In the genomic region with DNA sequence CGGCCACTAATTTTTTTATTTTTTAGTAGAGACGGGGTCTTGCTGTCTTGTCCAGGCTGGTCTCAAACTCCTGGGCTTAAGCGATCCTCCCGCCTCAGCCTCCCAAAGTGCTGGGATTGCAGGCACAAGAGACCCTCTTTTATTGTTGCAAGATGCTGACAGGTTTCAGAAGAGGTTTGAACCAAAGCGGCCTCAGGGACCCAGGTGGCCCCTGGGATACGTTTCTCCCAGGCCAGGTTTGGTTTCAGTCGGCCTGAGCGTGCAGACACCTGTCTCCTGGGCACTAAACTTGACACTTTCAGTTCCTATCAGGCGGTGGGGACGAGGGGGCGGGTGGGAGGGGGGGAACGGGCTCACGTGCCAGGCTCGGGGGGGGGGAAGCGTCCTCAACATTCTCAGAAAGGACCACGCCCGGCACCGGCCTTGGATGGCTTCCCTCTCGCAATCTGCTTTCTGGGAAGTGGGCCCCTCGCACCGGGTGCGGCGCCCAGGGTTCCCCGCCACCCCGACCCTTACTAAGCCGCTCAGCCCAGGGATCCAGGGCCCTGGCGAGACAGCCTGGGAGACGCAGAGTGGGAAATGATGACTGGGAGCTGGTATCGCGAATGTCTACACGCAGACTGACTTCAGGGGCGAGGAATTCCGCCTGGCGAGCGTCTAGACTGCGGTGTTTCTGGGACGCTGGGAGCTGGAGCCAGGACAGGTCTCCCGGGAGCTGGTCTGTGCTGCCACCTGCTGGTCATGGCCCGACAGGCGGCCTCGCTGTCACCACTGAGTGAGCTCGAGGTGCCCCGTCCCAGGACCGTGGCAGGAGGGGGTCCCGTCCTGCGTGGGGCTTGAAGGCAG, we compare ENCODE assay signal across 7 cellular contexts.
DNase-seq lines count a peak whose midpoint lies in the region; ATAC-seq and TF ChIP-seq lines count a peak whose summit lies in the region.

No MANE protein-coding gene starts in this region.

- H3K27ac ChIP-seq in endodermal cell (ENCODE audit: low read depth, low read length) = no peak overlapping the region

- WGBS in endodermal cell (ENCODE audit: insufficient coverage in 1 of 2, insufficient read length in 1 of 2), 2 experiments = 23 to 28% methylated on average over 24 to 46 of the region's 46 CpGs

- no peaks in the 10 kb centered on the region for H3K9me3 Mint-ChIP-seq in activated CD8-positive, alpha-beta memory T cell treated with anti-CD3 and anti-CD28 coated beads, Interleukin-2, amount 10 ng/mL, durations not matched to agents 7 days and 5 days (ENCODE audit: low read depth)
- peaks cover 12% of the 10 kb centered on the region for H3K9me3 Mint-ChIP-seq in endodermal cell

- H3K9ac ChIP-seq in endodermal cell (ENCODE audit: extremely low read depth, low read length, poor library complexity, severe bottlenecking) = no peak overlapping the region

- no peaks in the 10 kb centered on the region for H3K27me3 ChIP-seq in endodermal cell (ENCODE audit: control insufficient read depth, insufficient read depth, low read length, poor library complexity, severe bottlenecking)

- peak; percentile 94 for TF ChIP-seq CTCF in GM12864 (IDR thresholded peaks at IDR 0.05; ENCODE audit: low read depth, low read length, missing control alignments)
- peak; percentile 99 for TF ChIP-seq CTCF in endodermal cell (conservative IDR thresholded peaks at IDR 0.05)

- no peak overlapping the region for H3K27ac Mint-ChIP-seq in activated CD8-positive, alpha-beta memory T cell treated with anti-CD3 and anti-CD28 coated beads, Interleukin-2, amount 10 ng/mL, durations not matched to agents 7 days and 5 days
- peak overlapping the region; percentile 76 for H3K27ac Mint-ChIP-seq in endodermal cell

- peak; percentile 83 for DNase-seq in GM12864 (ENCODE audit: low read depth)
- peak; percentile 81 for DNase-seq in NCI-H69 (lab: John Stamatoyannopoulos, UW)
- DNase-seq in activated CD8-positive, alpha-beta memory T cell treated with anti-CD3 and anti-CD28 coated beads, Interleukin-2, amount 10 ng/mL, durations not matched to agents 7 days and 5 days = peak; percentile 91
- peak; percentile 98 for DNase-seq in endodermal cell
- DNase-seq in midbrain (lab: John Stamatoyannopoulos, UW) = peak; percentile 89
- peak; percentile 85 for DNase-seq in stimulated activated CD8-positive, alpha-beta memory T cell treated with anti-CD3 and anti-CD28 coated beads, Interleukin-15, amount 100 ng/mL, for 24 hours (ENCODE audit: low read depth)

- ATAC-seq in HG03095 (IDR thresholded peaks at IDR 0.05; ENCODE audit: unreplicated experiment) = peak; percentile 35
- ATAC-seq in activated CD8-positive, alpha-beta memory T cell treated with anti-CD3 and anti-CD28 coated beads, Interleukin-2, amount 10 ng/mL, durations not matched to agents 7 days and 5 days = peak; percentile 86

- H3K36me3 ChIP-seq in endodermal cell (ENCODE audit: control insufficient read depth, insufficient read depth, low read length) = no peaks in the 10 kb centered on the region

- H3K4me1 Mint-ChIP-seq in activated CD8-positive, alpha-beta memory T cell treated with anti-CD3 and anti-CD28 coated beads, Interleukin-2, amount 10 ng/mL, durations not matched to agents 7 days and 5 days = peaks cover 47% of the 10 kb centered on the region
- peaks cover 8% of the 10 kb centered on the region for H3K4me1 Mint-ChIP-seq in endodermal cell

- peak overlapping the region; percentile 77 for H3K4me3 Mint-ChIP-seq in activated CD8-positive, alpha-beta memory T cell treated with anti-CD3 and anti-CD28 coated beads, Interleukin-2, amount 10 ng/mL, durations not matched to agents 7 days and 5 days
- peak overlapping the region; percentile 28 for H3K4me3 Mint-ChIP-seq in endodermal cell

- peaks cover 33% of the 10 kb centered on the region for H3K27me3 Mint-ChIP-seq in activated CD8-positive, alpha-beta memory T cell treated with anti-CD3 and anti-CD28 coated beads, Interleukin-2, amount 10 ng/mL, durations not matched to agents 7 days and 5 days
- H3K27me3 Mint-ChIP-seq in endodermal cell (ENCODE audit: insufficient read depth) = peaks cover 10% of the 10 kb centered on the region

- CTCF ChIA-PET in activated CD8-positive, alpha-beta memory T cell treated with anti-CD3 and anti-CD28 coated beads, Interleukin-2, amount 10 ng/mL, durations not matched to agents 7 days and 5 days (lab: Charles Lee) = interaction anchor here (0.6 to 16.9 kb wide), 38 partner anchors 12 to 375 kb away, joined by 3 to 434 read pairs (median 6); a partner anchor contains a TSS

- H3K36me3 Mint-ChIP-seq in activated CD8-positive, alpha-beta memory T cell treated with anti-CD3 and anti-CD28 coated beads, Interleukin-2, amount 10 ng/mL, durations not matched to agents 7 days and 5 days = no peaks in the 10 kb centered on the region
- H3K36me3 Mint-ChIP-seq in endodermal cell (ENCODE audit: low read depth) = peaks cover 3% of the 10 kb centered on the region

- H3K9me3 ChIP-seq in endodermal cell (ENCODE audit: control insufficient read depth, low read length) = no peaks in the 10 kb centered on the region

- no peaks in the 10 kb centered on the region for H3K4me1 ChIP-seq in endodermal cell (ENCODE audit: control insufficient read depth, insufficient read depth, low read length)

- H3K4me3 ChIP-seq in GM12864 (ENCODE audit: low read depth, low read length) (peak overlapping the region; percentile 41), endodermal cell (ENCODE audit: low read length) (no peak overlapping the region)
